8 cellular contexts compared by ENCODE assay signal in genomic region chr1:110011527-110012041, GRCh38. TPM values are rescaled to one million over a fixed set of nuclear protein-coding genes. Genes with fewer than 3 reads are reported as not detected.
DNase-seq lines count a peak whose midpoint lies in the region; ATAC-seq and TF ChIP-seq lines count a peak whose summit lies in the region.

No MANE protein-coding gene starts in this region.

- intact Hi-C loops in naive thymus-derived CD4-positive, alpha-beta T cell (cut with micrococcal nuclease), result loop anchor here (1.0 to 2.0 kb wide), 6 partner anchors 19 to 465 kb away; partner anchors contain the start of gene AHCYL1 (in 2 of the 2)

- DNase-seq in EL (peak; percentile 64), HT-29 (ENCODE audit: low spot score) (peak; percentile 67), SKM-1 treated with dmso at 0.1 percent for 144 hours (lab: John Stamatoyannopoulos, UW; ENCODE audit: unreplicated experiment) (peak; percentile 56), endodermal cell (peak; percentile 75)
- peak in 6 of 9 donors; percentile 19 to 49 (median 38) for DNase-seq in naive thymus-derived CD4-positive, alpha-beta T cell
- DNase-seq in effector CD8-positive, alpha-beta T cell (lab: John Stamatoyannopoulos, UW), result no peak

- POLR2A ChIA-PET in naive thymus-derived CD4-positive, alpha-beta T cell (lab: Charles Lee), result no interaction called here

- peak; percentile 95 for ATAC-seq in GM21717 (IDR thresholded peaks at IDR 0.05; ENCODE audit: unreplicated experiment)
- peak; percentile 96 for ATAC-seq in naive thymus-derived CD4-positive, alpha-beta T cell

- no peaks in the 10 kb centered on the region for H3K9me3 ChIP-seq in endodermal cell (ENCODE audit: control insufficient read depth, low read length)
- H3K9me3 ChIP-seq in naive thymus-derived CD4-positive, alpha-beta T cell (ENCODE audit: control insufficient read depth in 2 of 3, low read length in 3 of 3), result no peaks in the 10 kb centered on the region

- no peaks in the 10 kb centered on the region for H3K27me3 Mint-ChIP-seq in endodermal cell (ENCODE audit: insufficient read depth)
- no peaks in the 10 kb centered on the region for H3K27me3 Mint-ChIP-seq in naive thymus-derived CD4-positive, alpha-beta T cell

- no peak overlapping the region for H3K9ac ChIP-seq in endodermal cell (ENCODE audit: extremely low read depth, low read length, poor library complexity, severe bottlenecking)

- CTCF ChIA-PET in naive thymus-derived CD4-positive, alpha-beta T cell (lab: Charles Lee), result interaction anchor here (1.0 to 3.2 kb wide), 5 partner anchors 24 to 370 kb away, joined by 3 to 20 read pairs (median 4); partner anchors contain the start of gene AHCYL1

- H3K36me3 Mint-ChIP-seq in endodermal cell (ENCODE audit: low read depth), result peaks cover 46% of the 10 kb centered on the region
- peaks cover 0 to 54% (median 23%) of the 10 kb centered on the region in 5 donors for H3K36me3 Mint-ChIP-seq in naive thymus-derived CD4-positive, alpha-beta T cell

- H3K36me3 ChIP-seq in endodermal cell (ENCODE audit: control insufficient read depth, insufficient read depth, low read length), result peaks cover 72% of the 10 kb centered on the region
- H3K36me3 ChIP-seq in naive thymus-derived CD4-positive, alpha-beta T cell (ENCODE audit: control insufficient read depth in 2 of 3, insufficient read depth in 3 of 3, low read length in 3 of 3), result peaks cover 7 to 63% (median 8%) of the 10 kb centered on the region in 3 experiments

- peaks cover 11% of the 10 kb centered on the region for H3K4me1 ChIP-seq in endodermal cell (ENCODE audit: control insufficient read depth, insufficient read depth, low read length)
- no peaks in the 10 kb centered on the region for H3K4me1 ChIP-seq in naive thymus-derived CD4-positive, alpha-beta T cell (ENCODE audit: control insufficient read depth in 2 of 2, insufficient read depth in 2 of 2, low read length in 2 of 2)

- no peak overlapping the region for H3K4me3 ChIP-seq in endodermal cell (ENCODE audit: low read length)
- no peak overlapping the region for H3K4me3 ChIP-seq in naive thymus-derived CD4-positive, alpha-beta T cell (ENCODE audit: low read length)

- 79% methylated on average over 2 of the region's 2 CpGs; no CpG with 5 or more reads in 1 of the 2 experiments for WGBS in endodermal cell (ENCODE audit: insufficient coverage in 1 of 2, insufficient read length in 1 of 2), 2 experiments

- H3K4me3 Mint-ChIP-seq in endodermal cell, result no peak overlapping the region
- H3K4me3 Mint-ChIP-seq in naive thymus-derived CD4-positive, alpha-beta T cell, result no peak overlapping the region

- H3K27ac ChIP-seq in 22Rv1 (no peak overlapping the region), endodermal cell (ENCODE audit: low read depth, low read length) (no peak overlapping the region)
- no peak overlapping the region for H3K27ac ChIP-seq in naive thymus-derived CD4-positive, alpha-beta T cell (ENCODE audit: low read depth, low read length)

- peak; percentile 50 for TF ChIP-seq CTCF in 22Rv1 (IDR thresholded peaks at IDR 0.05)
- TF ChIP-seq CTCF in endodermal cell (conservative IDR thresholded peaks at IDR 0.05), result peak; percentile 83

- H3K27me3 ChIP-seq in endodermal cell (ENCODE audit: control insufficient read depth, insufficient read depth, low read length, poor library complexity, severe bottlenecking), result no peaks in the 10 kb centered on the region
- H3K27me3 ChIP-seq in naive thymus-derived CD4-positive, alpha-beta T cell (ENCODE audit: control insufficient read depth in 2 of 2, insufficient read depth in 2 of 2, low read length in 2 of 2), result no peaks in the 10 kb centered on the region

- H3K27ac Mint-ChIP-seq in endodermal cell, result no peak overlapping the region
- peak overlapping the region in 3 of 9 donors; percentile 17 to 73 (median 56) for H3K27ac Mint-ChIP-seq in naive thymus-derived CD4-positive, alpha-beta T cell

- peaks cover 30% of the 10 kb centered on the region for H3K4me1 Mint-ChIP-seq in endodermal cell
- peaks cover 2 to 13% (median 4%) of the 10 kb centered on the region in 7 donors for H3K4me1 Mint-ChIP-seq in naive thymus-derived CD4-positive, alpha-beta T cell

- no peaks in the 10 kb centered on the region for H3K9me3 Mint-ChIP-seq in endodermal cell
- no peaks in the 10 kb centered on the region for H3K9me3 Mint-ChIP-seq in naive thymus-derived CD4-positive, alpha-beta T cell

RNA-seq across cellular contexts. Expression of gene STRIP1, which starts 22.8 kb away (rescaled TPM):
- 24.1 and 26.8 TPM in 2 replicates for total RNA-seq in HT-29 (2014; rRNA removed; shearing (Covaris generic))
- 10 to 100 TPM; 64.9 to 66.1 TPM for total RNA-seq in endodermal cell
- 61.2 TPM for polyA plus RNA-seq in endodermal cell (2013, experiment 1 of 2)
- 53.1 TPM for polyA plus RNA-seq in endodermal cell (2013, experiment 2 of 2)
- total RNA-seq in naive thymus-derived CD4-positive, alpha-beta T cell, result 10 to 100 TPM; 42.4 to 83.9 (median 70.7) TPM
- 10 to 100 TPM; 21.4 to 35.2 TPM for polyA plus RNA-seq in naive thymus-derived CD4-positive, alpha-beta T cell

RNA-seq across cellular contexts. Expression of gene AHCYL1, which starts 27.0 kb away (rescaled TPM):
- total RNA-seq in HT-29 (2014; rRNA removed; shearing (Covaris generic)), result 45.6 and 48.7 TPM in 2 replicates
- total RNA-seq in endodermal cell, result 10 to 100 TPM; 78.9 to 96.0 TPM
- 99.3 TPM for polyA plus RNA-seq in endodermal cell (2013, experiment 1 of 2)
- 91.2 TPM for polyA plus RNA-seq in endodermal cell (2013, experiment 2 of 2)
- total RNA-seq in naive thymus-derived CD4-positive, alpha-beta T cell, result 10 to 100 TPM; 16.6 to 60.1 (median 37.1) TPM
- polyA plus RNA-seq in naive thymus-derived CD4-positive, alpha-beta T cell, result 10 to 100 TPM; 41.3 to 47.6 TPM

RNA-seq across cellular contexts. Expression of gene ALX3, which starts 58.9 kb away (rescaled TPM):
- total RNA-seq in HT-29 (2014; rRNA removed; shearing (Covaris generic)), result not detected in 2 replicates
- not detected for total RNA-seq in endodermal cell
- polyA plus RNA-seq in endodermal cell (2013, experiment 1 of 2), result not detected
- polyA plus RNA-seq in endodermal cell (2013, experiment 2 of 2), result not detected
- total RNA-seq in naive thymus-derived CD4-positive, alpha-beta T cell, result not detected
- polyA plus RNA-seq in naive thymus-derived CD4-positive, alpha-beta T cell, result not detected
